Comparison of ENCODE assay signal across 2 cellular contexts in the genomic region with DNA sequence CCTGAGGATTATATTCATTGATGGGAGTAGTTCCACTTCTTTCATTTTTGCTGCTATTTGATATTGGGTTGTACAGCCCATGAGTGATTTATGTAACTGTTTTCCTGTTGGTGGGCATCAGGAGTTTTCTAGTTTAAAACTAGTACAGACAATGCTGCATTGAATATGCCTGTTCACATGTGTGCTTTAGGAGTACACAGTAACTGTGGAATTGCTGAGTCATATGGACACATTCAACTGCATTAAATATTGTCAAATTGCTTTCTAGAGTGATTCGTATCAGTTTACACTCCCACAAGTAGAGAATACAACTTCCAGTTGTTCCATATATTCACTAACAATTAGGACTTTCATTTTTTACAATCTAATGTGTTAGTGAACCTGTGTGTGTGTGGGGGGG.
A peak's percentile ranks its signal among the peaks of the same experiment; 100 is the strongest.
TF ChIP-seq lines count a peak whose summit lies in the region.

No MANE protein-coding gene starts in this region.

TF ChIP-seq in HepG2, 621 proteins besides CTCF, POLR2A, EP300 and RAD21:
- TF ChIP-seq NFE2L2 (IDR thresholded peaks at IDR 0.05; ENCODE audit: low read length): peak; percentile 71
- no peak for TF ChIP-seq PAWR (CRISPR knock-in tag; IDR thresholded peaks at IDR 0.05; ENCODE audit: borderline replicate concordance)
- TF ChIP-seq MAFK (conservative IDR thresholded peaks at IDR 0.05 in 1 of 2, IDR thresholded peaks at IDR 0.05 in 1 of 2; ENCODE audit: low read length in 2 of 2): peak; percentile 28 to 51; a peak in 2 of 4 replicates

TF ChIP-seq in SK-N-SH treated with all-trans-retinoic acid at 6 μM for 48 hours, 23 proteins besides CTCF, POLR2A, EP300 and RAD21:
- TF ChIP-seq SNAI2 (CRISPR knock-in tag; IDR thresholded peaks at IDR 0.05) (no peak), ARNTL (CRISPR knock-in tag; IDR thresholded peaks at IDR 0.05; ENCODE audit: borderline replicate concordance, low read depth) (no peak), TSHZ2 (CRISPR knock-in tag; IDR thresholded peaks at IDR 0.05) (no peak), ISL1 (CRISPR knock-in tag; IDR thresholded peaks at IDR 0.05) (no peak), CREB5 (CRISPR knock-in tag; IDR thresholded peaks at IDR 0.05; ENCODE audit: low read depth) (no peak), ZNF8 (CRISPR knock-in tag; IDR thresholded peaks at IDR 0.05) (no peak), ZNF70 (CRISPR knock-in tag; IDR thresholded peaks at IDR 0.05) (no peak), ESRRG (CRISPR knock-in tag; IDR thresholded peaks at IDR 0.05) (no peak), TCF4 (CRISPR knock-in tag; IDR thresholded peaks at IDR 0.05; ENCODE audit: borderline replicate concordance) (no peak), ZNF565 (CRISPR knock-in tag; conservative IDR thresholded peaks at IDR 0.05; ENCODE audit: low read depth) (no peak), ZFP30 (CRISPR knock-in tag; IDR thresholded peaks at IDR 0.05) (no peak), RARB (CRISPR knock-in tag; IDR thresholded peaks at IDR 0.05) (no peak)
